ENCODE assay signal across 30 cellular contexts in genomic region chr9:38428062-38428461, GRCh38. TPM values are rescaled to one million over a fixed set of nuclear protein-coding genes. Genes with fewer than 3 reads are reported as not detected.
A peak's percentile ranks its signal among the peaks of the same experiment; 100 is the strongest.
DNase-seq lines count a peak whose midpoint lies in the region; ATAC-seq, FAIRE-seq and TF ChIP-seq lines count a peak whose summit lies in the region.
"Had no signal": no experiment of that assay in that cellular context is flagged by ENCODE, and none has a peak within 500 bp of the region (broad histone marks: within the 10 kb centered on the region; RNA-seq: fewer than 3 reads in every experiment).

No MANE protein-coding gene starts in this region.

- peaks cover 0 to 7% (median 3%) of the 10 kb centered on the region in 4 experiments; a peak in 6 of 7 replicates for H3K4me1 ChIP-seq in H1 (replicated peaks in 1 of 4; ENCODE audit: control insufficient read depth in 3 of 4, insufficient read depth in 4 of 4, low read length in 3 of 4)
- no peaks in the 10 kb centered on the region for H3K4me1 ChIP-seq in effector memory CD4-positive, alpha-beta T cell (ENCODE audit: control insufficient read depth, insufficient read depth, low read length, poor library complexity, severe bottlenecking)

- 79% methylated on average over 1 of the region's 1 CpG; no CpG with 5 or more reads in 1 of the 2 experiments for whole genome bisulfite sequencing in H1 (ENCODE audit: extremely low coverage in 1 of 2, insufficient coverage in 1 of 2, insufficient read length in 1 of 2, insufficient replicate concordance in 2 of 2, low coverage in 1 of 2, low lambda C conversion rate in 2 of 2, missing lambda C conversion rate in 1 of 2), 2 experiments

- no peak for FAIRE-seq in H1 (lab: Jason Lieb, UNC)
- FAIRE-seq: A204.1, GM12878, GM12892, GM18507 had no signal

- no peak overlapping the region for H2BK120ac ChIP-seq in H1 (replicated peaks; ENCODE audit: low read depth, low read length)

- no peaks in the 10 kb centered on the region for H3K79me2 ChIP-seq in H1 (ENCODE audit: control insufficient read depth in 1 of 2, insufficient read depth in 2 of 2, low read length in 2 of 2)

- no peak overlapping the region for H2AFZ ChIP-seq in H1 (ENCODE audit: low read length)

- no peaks in the 10 kb centered on the region for H3K36me3 ChIP-seq in H1 (ENCODE audit: control insufficient read depth in 2 of 4, insufficient read depth in 4 of 4, low read length in 3 of 4)
- H3K36me3 ChIP-seq in effector memory CD4-positive, alpha-beta T cell (ENCODE audit: control insufficient read depth, insufficient read depth, low read length) = no peaks in the 10 kb centered on the region
- H3K36me3 ChIP-seq: BE2C, BLaER1 had no signal

- no peak overlapping the region for H3K4me2 ChIP-seq in H1 (ENCODE audit: insufficient read depth in 1 of 2, low read depth in 2 of 2, low read length in 2 of 2)
- H3K4me2 ChIP-seq: BLaER1 had no signal

- DNase-seq in coronary artery (ENCODE audit: low spot score) (peak; percentile 43), H1 (ENCODE audit: low read depth in 1 of 2, low spot score in 2 of 2) (no peak), glutamatergic neuron (no peak), osteocyte (ENCODE audit: extremely low spot score, unreplicated experiment) (peak; percentile 40), dermis blood vessel endothelial cell (no peak)
- no peak for DNase-seq in stimulated activated naive CD8-positive, alpha-beta T cell treated with anti-CD3 and anti-CD28 coated beads, Interleukin-15, amount 100 ng/mL, for 72 hours
- DNase-seq in effector memory CD4-positive, alpha-beta T cell = no peak
- DNase-seq: 8988T; ACHN; BE2C; C1 segment of cervical spinal cord; CD4-positive, alpha-beta memory T cell; CD4-positive, CD25-positive, alpha-beta regulatory T cell; CD8-positive, alpha-beta memory T cell; COR-L47; DMS 273 treated with DMSO at 0.1 percent for 48 hours; DMS153; DMS53; DMS79; DND-41; EL; GDM1 had no signal

- TF ChIP-seq EP300 in H1 (IDR thresholded peaks at IDR 0.05; ENCODE audit: borderline replicate concordance in 1 of 2, low read depth in 2 of 2, low read length in 2 of 2) = no peak

- no peak overlapping the region for H3K18ac ChIP-seq in H1 (ENCODE audit: extremely low read depth, low read length)

- H3K27me3 Mint-ChIP-seq in glutamatergic neuron (ENCODE audit: unreplicated experiment) = peaks cover 14% of the 10 kb centered on the region
- H3K27me3 Mint-ChIP-seq in osteocyte (ENCODE audit: unreplicated experiment) = peaks cover 28% of the 10 kb centered on the region
- H3K27me3 Mint-ChIP-seq in stimulated activated naive CD8-positive, alpha-beta T cell treated with anti-CD3 and anti-CD28 coated beads, Interleukin-15, amount 100 ng/mL, for 72 hours = peaks cover 48% of the 10 kb centered on the region

- no peak overlapping the region for H3K14ac ChIP-seq in H1 (ENCODE audit: insufficient read length)

- no peak overlapping the region for H2BK5ac ChIP-seq in H1 (ENCODE audit: low read depth, low read length)

- no peak overlapping the region for H3K27ac Mint-ChIP-seq in glutamatergic neuron (ENCODE audit: unreplicated experiment)
- H3K27ac Mint-ChIP-seq in osteocyte (ENCODE audit: unreplicated experiment) = no peak overlapping the region
- no peak overlapping the region for H3K27ac Mint-ChIP-seq in stimulated activated naive CD8-positive, alpha-beta T cell treated with anti-CD3 and anti-CD28 coated beads, Interleukin-15, amount 100 ng/mL, for 72 hours
- H3K27ac Mint-ChIP-seq: CD14-positive monocyte; CD4-positive, CD25-positive, alpha-beta regulatory T cell had no signal

- no peak overlapping the region for H2BK20ac ChIP-seq in H1 (ENCODE audit: low read length)

- H2BK15ac ChIP-seq in H1 (ENCODE audit: low read length) = no peak overlapping the region

- ATAC-seq in GM19463 (IDR thresholded peaks at IDR 0.05; ENCODE audit: unreplicated experiment) = no peak
- no peak for ATAC-seq in stimulated activated naive CD8-positive, alpha-beta T cell treated with anti-CD3 and anti-CD28 coated beads, Interleukin-15, amount 100 ng/mL, for 72 hours
- ATAC-seq: GM12878 had no signal

- no peak overlapping the region for H2AK5ac ChIP-seq in H1 (ENCODE audit: low read depth, low read length)

- H2BK12ac ChIP-seq in H1 (ENCODE audit: low read depth, low read length) = no peak overlapping the region

- H3K79me1 ChIP-seq in H1 (ENCODE audit: low read depth, low read length) = no peaks in the 10 kb centered on the region

- H3K9me3 Mint-ChIP-seq in glutamatergic neuron (ENCODE audit: unreplicated experiment) (peaks cover 8% of the 10 kb centered on the region), osteocyte (ENCODE audit: unreplicated experiment) (no peaks in the 10 kb centered on the region)
- no peaks in the 10 kb centered on the region for H3K9me3 Mint-ChIP-seq in stimulated activated naive CD8-positive, alpha-beta T cell treated with anti-CD3 and anti-CD28 coated beads, Interleukin-15, amount 100 ng/mL, for 72 hours
- H3K9me3 Mint-ChIP-seq: CD4-positive, alpha-beta memory T cell; CD8-positive, alpha-beta memory T cell had no signal

- POLR2A ChIA-PET in H1 (lab: Charles Lee; ENCODE audit: partially characterized antibody) = no interaction called here

- H3K4me3 ChIP-seq in coronary artery (no peak overlapping the region), H1 (ENCODE audit: extremely low read depth in 1 of 4, insufficient read depth in 2 of 4, low read depth in 3 of 4, low read length in 4 of 4) (no peak overlapping the region)
- no peak overlapping the region for H3K4me3 ChIP-seq in effector memory CD4-positive, alpha-beta T cell (ENCODE audit: insufficient read depth, low read depth, low read length, poor library complexity, severe bottlenecking)
- H3K4me3 ChIP-seq: BLaER1, GM12878 had no signal

- no peak overlapping the region for H4K91ac ChIP-seq in H1 (replicated peaks; ENCODE audit: insufficient read length, low read length)

- H3K9me3 ChIP-seq in H1 (ENCODE audit: insufficient read depth in 2 of 2, low read depth in 1 of 2, low read length in 1 of 2) = no peaks in the 10 kb centered on the region
- no peaks in the 10 kb centered on the region for H3K9me3 ChIP-seq in effector memory CD4-positive, alpha-beta T cell (ENCODE audit: control insufficient read depth, low read length)
- H3K9me3 ChIP-seq: BE2C, BLaER1 had no signal

- peaks cover 7% of the 10 kb centered on the region; the same call in 1 of the 2 replicates for H3K23me2 ChIP-seq in H1 (ENCODE audit: low read depth, low read length)

- TF ChIP-seq CTCF in coronary artery (IDR thresholded peaks at IDR 0.05) = no peak
- TF ChIP-seq CTCF in H1 (IDR thresholded peaks at IDR 0.05; ENCODE audit: control extremely low read depth in 1 of 3, insufficient read depth in 1 of 3, low read depth in 1 of 3, low read length in 3 of 3) = no peak
- TF ChIP-seq CTCF in glutamatergic neuron (IDR thresholded peaks at IDR 0.05; ENCODE audit: partially characterized antibody, unreplicated experiment) = no peak
- no peak for TF ChIP-seq CTCF in osteocyte (IDR thresholded peaks at IDR 0.05)

- TF ChIP-seq RAD21 in H1 (IDR thresholded peaks at IDR 0.05 in 1 of 2, conservative IDR thresholded peaks at IDR 0.05 in 1 of 2; ENCODE audit: low read depth in 2 of 2, low read length in 2 of 2) = no peak

- CTCF ChIA-PET in H1 (lab: Charles Lee; ENCODE audit: partially characterized antibody) = interaction anchor here (0.6 to 6.2 kb wide), 7 partner anchors 9 to 285 kb away, joined by 3 to 50 read pairs (median 4); partner anchors contain the start of gene ALDH1B1

- H4K8ac ChIP-seq in H1 (ENCODE audit: extremely low read depth, insufficient read depth, low read length) = peak overlapping the region; percentile 12; the same call in 1 of the 2 replicates

- H3K56ac ChIP-seq in H1 (replicated peaks; ENCODE audit: insufficient read length, low read depth, low read length) = no peak overlapping the region

- H3K9ac ChIP-seq in H1 (replicated peaks in 1 of 4; ENCODE audit: extremely low read depth in 1 of 4, low read depth in 3 of 4, low read length in 3 of 4) = no peak overlapping the region
- H3K9ac ChIP-seq: BLaER1 had no signal

- peaks cover 11 to 32% (median 25%) of the 10 kb centered on the region in 4 experiments for H3K27me3 ChIP-seq in H1 (replicated peaks in 1 of 4; ENCODE audit: control insufficient read depth in 3 of 4, extremely low read depth in 1 of 4, insufficient read depth in 3 of 4, low read length in 3 of 4)
- peaks cover 11% of the 10 kb centered on the region for H3K27me3 ChIP-seq in effector memory CD4-positive, alpha-beta T cell (replicated peaks; ENCODE audit: control insufficient read depth, insufficient read depth, low read length, poor library complexity, severe bottlenecking)
- H3K27me3 ChIP-seq: BE2C had no signal

- peak overlapping the region; percentile 51 for H3K4me3 Mint-ChIP-seq in glutamatergic neuron (ENCODE audit: unreplicated experiment)
- no peak overlapping the region for H3K4me3 Mint-ChIP-seq in osteocyte (ENCODE audit: unreplicated experiment)
- H3K4me3 Mint-ChIP-seq in stimulated activated naive CD8-positive, alpha-beta T cell treated with anti-CD3 and anti-CD28 coated beads, Interleukin-15, amount 100 ng/mL, for 72 hours = no peak overlapping the region
- H3K4me3 Mint-ChIP-seq: CD14-positive monocyte; CD4-positive, alpha-beta memory T cell; CD4-positive, CD25-positive, alpha-beta regulatory T cell; CD8-positive, alpha-beta memory T cell had no signal

- H4K5ac ChIP-seq in H1 (ENCODE audit: insufficient read length, low read depth, low read length) = no peak overlapping the region

- TF ChIP-seq POLR2A in H1 (IDR thresholded peaks at IDR 0.05; ENCODE audit: control extremely low read depth in 1 of 2, low read depth in 2 of 2, low read length in 2 of 2) = no peak

- no peak overlapping the region for H3K4ac ChIP-seq in H1 (replicated peaks; ENCODE audit: insufficient read length, low read depth, low read length)

- no peaks in the 10 kb centered on the region for H4K20me1 ChIP-seq in H1 (replicated peaks in 1 of 2; ENCODE audit: control insufficient read depth in 1 of 2, insufficient read depth in 2 of 2, low read length in 2 of 2)

- H3K36me3 Mint-ChIP-seq in glutamatergic neuron (ENCODE audit: unreplicated experiment) = peaks cover 13% of the 10 kb centered on the region
- no peaks in the 10 kb centered on the region for H3K36me3 Mint-ChIP-seq in osteocyte (ENCODE audit: unreplicated experiment)
- H3K36me3 Mint-ChIP-seq: CD14-positive monocyte; CD4-positive, alpha-beta memory T cell; CD4-positive, CD25-positive, alpha-beta regulatory T cell; CD8-positive, alpha-beta memory T cell had no signal

- peaks cover 31% of the 10 kb centered on the region for H3K4me1 Mint-ChIP-seq in glutamatergic neuron (ENCODE audit: low read depth, unreplicated experiment)
- H3K4me1 Mint-ChIP-seq in osteocyte (ENCODE audit: unreplicated experiment) = peaks cover 2% of the 10 kb centered on the region
- peaks cover 9% of the 10 kb centered on the region for H3K4me1 Mint-ChIP-seq in stimulated activated naive CD8-positive, alpha-beta T cell treated with anti-CD3 and anti-CD28 coated beads, Interleukin-15, amount 100 ng/mL, for 72 hours

- no peak overlapping the region for H3K23ac ChIP-seq in H1 (ENCODE audit: insufficient read length)

- H3K27ac ChIP-seq in coronary artery (no peak overlapping the region), H1 (ENCODE audit: low read depth, low read length) (no peak overlapping the region)
- no peak overlapping the region for H3K27ac ChIP-seq in effector memory CD4-positive, alpha-beta T cell (ENCODE audit: insufficient read depth, low read length, poor library complexity, severe bottlenecking)
- H3K27ac ChIP-seq: BLaER1 had no signal

RNA-seq across cellular contexts. Expression of gene IGFBPL1, which starts 3.8 kb away (rescaled TPM):
- 33.8 and 36.6 TPM in 2 replicates for total RNA-seq in H1 (2021; fragmentation: NEBNext Ultra II Directional; extraction: Animal tissue kit (Norgen Biotek cat#: 25700))
- 30.9 and 31.3 TPM in 2 replicates for polyA plus RNA-seq in H1 (2011; rRNA removed)
- 42.2 TPM for polyA plus RNA-seq in H1 (2011; cell fraction: cytosol; rRNA removed)
- 23.0 TPM for polyA plus RNA-seq in H1 (2011; cell fraction: nucleus; rRNA removed)
- polyA plus RNA-seq in H1 (2012, experiment 1 of 2) = 36.6 to 43.7 TPM (median 39.6 TPM) in 4 replicates
- 20.7 TPM for polyA plus RNA-seq in H1 (2012, experiment 2 of 2)
- 21.9 TPM for polyA plus RNA-seq in H1 (2013, experiment 1 of 2)
- polyA plus RNA-seq in H1 (2013, experiment 2 of 2) = 22.9 TPM
- 43.9 and 44.9 TPM in 2 replicates for polyA minus RNA-seq in H1 (2011; rRNA and poly(A)+ RNA removed)
- polyA minus RNA-seq in H1 (2011; cell fraction: cytosol; rRNA and poly(A)+ RNA removed) = 66.6 TPM
- 31.0 TPM for polyA minus RNA-seq in H1 (2011; cell fraction: nucleus; rRNA and poly(A)+ RNA removed)
- total RNA-seq in glutamatergic neuron (ENCODE audit: unreplicated experiment) = 590 TPM
- total RNA-seq in osteocyte = 1.7 and 2.8 TPM in 2 replicates
- 0.17 and 0.23 TPM in 2 replicates for total RNA-seq in dermis blood vessel endothelial cell
- total RNA-seq: CD4-positive, alpha-beta memory T cell; CD4-positive, CD25-positive, alpha-beta regulatory T cell; CD8-positive, alpha-beta memory T cell; G401; GM12878 had no signal
- polyA plus RNA-seq: CD14-positive monocyte; CD4-positive, alpha-beta memory T cell; CD4-positive, CD25-positive, alpha-beta regulatory T cell; CD8-positive, alpha-beta memory T cell had no signal

RNA-seq across cellular contexts. Expression of gene ALDH1B1, which starts 35.6 kb away (rescaled TPM):
- total RNA-seq in H1 (2021; fragmentation: NEBNext Ultra II Directional; extraction: Animal tissue kit (Norgen Biotek cat#: 25700)) = 78.5 and 78.7 TPM in 2 replicates
- 41.6 and 52.4 TPM in 2 replicates for polyA plus RNA-seq in H1 (2011; rRNA removed)
- 53.9 TPM for polyA plus RNA-seq in H1 (2011; cell fraction: cytosol; rRNA removed)
- polyA plus RNA-seq in H1 (2011; cell fraction: nucleus; rRNA removed) = 44.8 TPM
- polyA plus RNA-seq in H1 (2012, experiment 1 of 2) = 51.5 to 64.7 TPM (median 54.2 TPM) in 4 replicates
- polyA plus RNA-seq in H1 (2012, experiment 2 of 2) = 34.2 TPM
- polyA plus RNA-seq in H1 (2013, experiment 1 of 2) = 37.2 TPM
- 38.1 TPM for polyA plus RNA-seq in H1 (2013, experiment 2 of 2)
- polyA minus RNA-seq in H1 (2011; rRNA and poly(A)+ RNA removed) = 84.4 and 92.7 TPM in 2 replicates
- polyA minus RNA-seq in H1 (2011; cell fraction: cytosol; rRNA and poly(A)+ RNA removed) = 56.1 TPM
- 29.8 TPM for polyA minus RNA-seq in H1 (2011; cell fraction: nucleus; rRNA and poly(A)+ RNA removed)
- total RNA-seq in glutamatergic neuron (ENCODE audit: unreplicated experiment) (15.3 TPM), osteocyte (10.5 and 10.7 TPM in 2 replicates), dermis blood vessel endothelial cell (12.1 and 18.3 TPM in 2 replicates)

Comparison
In these comparisons a context has a peak if more than half of its experiments do, and no peak if none do; other contexts are left out.
1. DNase-seq: peak in coronary artery (single experiment) and osteocyte (single experiment); none in H1 (0 of 2), glutamatergic neuron (single experiment), stimulated activated naive CD8-positive, alpha-beta T cell treated with anti-CD3 and anti-CD28 coated beads, Interleukin-15, amount 100 ng/mL, for 72 hours (0 of 2), effector memory CD4-positive, alpha-beta T cell (0 of 3) and dermis blood vessel endothelial cell (single experiment).
2. RNA of gene IGFBPL1, which starts 3.8 kb away (total RNA-seq): 590 TPM in glutamatergic neuron (single experiment); 33.8 to 36.6 TPM in H1, 1.7 to 2.8 TPM in osteocyte and 0.17 to 0.23 TPM in dermis blood vessel endothelial cell; every median in the first group is over 10 times any median in the second.